ENCODE assay signal across 8 cellular contexts in genomic region chr6:165308926-165309731, GRCh38. TPM values are rescaled to one million over a fixed set of nuclear protein-coding genes. Genes with fewer than 3 reads are reported as not detected.
DNase-seq lines count a peak whose midpoint lies in the region; ATAC-seq and TF ChIP-seq lines count a peak whose summit lies in the region.

C6orf118 (minus strand) TSS chr6:165309605; CDS start chr6:165309586, 19 bp downstream.

- intact Hi-C loops in left ventricle myocardium superior (cut with micrococcal nuclease): no loop called here
- intact Hi-C loops in posterior cingulate gyrus (cut with DNase I): no loop called here
- intact Hi-C loops in activated T-helper 1 cell treated with anti-CD3 and anti-CD28 coated beads, Interleukin-12 subunit alpha, Interleukin-12 subunit beta, Interleukin-2, Interleukin-4 antibody, amounts not matched to agents 30 ng/mL and 10 ng/mL and 1 ng/mL, durations not matched to agents 14 hours and 24 hours and 36 hours (cut with micrococcal nuclease): no loop called here

- TF ChIP-seq CTCF in AG10803 (conservative IDR thresholded peaks at IDR 0.05; ENCODE audit: low read length): no peak
- no peak for TF ChIP-seq CTCF in LNCaP clone FGC (IDR thresholded peaks at IDR 0.05; ENCODE audit: control insufficient read depth, extremely low read depth, insufficient read depth)

- H3K4me1 Mint-ChIP-seq in activated T-helper 17 cell treated with anti-CD3 and anti-CD28 coated beads, Interleukin-2, amount 50 U/mL, for 72 hours: no peaks in the 10 kb centered on the region
- H3K4me1 Mint-ChIP-seq in activated T-helper 1 cell treated with anti-CD3 and anti-CD28 coated beads, Interleukin-12 subunit alpha, Interleukin-12 subunit beta, Interleukin-2, Interleukin-4 antibody, amounts not matched to agents 30 ng/mL and 10 ng/mL and 1 ng/mL, durations not matched to agents 14 hours and 24 hours and 36 hours (ENCODE audit: low read depth): no peaks in the 10 kb centered on the region

- H3K36me3 Mint-ChIP-seq in activated T-helper 17 cell treated with anti-CD3 and anti-CD28 coated beads, Interleukin-2, amount 50 U/mL, for 72 hours (ENCODE audit: low read depth): no peaks in the 10 kb centered on the region
- no peaks in the 10 kb centered on the region for H3K36me3 Mint-ChIP-seq in activated T-helper 1 cell treated with anti-CD3 and anti-CD28 coated beads, Interleukin-12 subunit alpha, Interleukin-12 subunit beta, Interleukin-2, Interleukin-4 antibody, amounts not matched to agents 30 ng/mL and 10 ng/mL and 1 ng/mL, durations not matched to agents 14 hours and 24 hours and 36 hours (ENCODE audit: low read depth)

- peak within 1 kb of the TSS; percentile 51 for H3K4me3 ChIP-seq in AG10803 (ENCODE audit: low read length)
- H3K4me3 ChIP-seq in LNCaP clone FGC (ENCODE audit: low read depth, low read length): peak within 1 kb of the TSS; percentile 45

- H3K9me3 Mint-ChIP-seq in activated T-helper 17 cell treated with anti-CD3 and anti-CD28 coated beads, Interleukin-2, amount 50 U/mL, for 72 hours: no peaks in the 10 kb centered on the region
- no peaks in the 10 kb centered on the region for H3K9me3 Mint-ChIP-seq in activated T-helper 1 cell treated with anti-CD3 and anti-CD28 coated beads, Interleukin-12 subunit alpha, Interleukin-12 subunit beta, Interleukin-2, Interleukin-4 antibody, amounts not matched to agents 30 ng/mL and 10 ng/mL and 1 ng/mL, durations not matched to agents 14 hours and 24 hours and 36 hours

- peak; percentile 17 for DNase-seq in AG10803 (ENCODE audit: low read depth)
- no peak for DNase-seq in LNCaP clone FGC (ENCODE audit: low read depth)
- DNase-seq in left ventricle myocardium superior: peak; percentile 70
- DNase-seq in posterior cingulate gyrus: peak; percentile 32 to 93 (median 58)
- DNase-seq in activated T-helper 1 cell treated with anti-CD3 and anti-CD28 coated beads, Interleukin-12 subunit alpha, Interleukin-12 subunit beta, Interleukin-2, Interleukin-4 antibody, amounts not matched to agents 30 ng/mL and 10 ng/mL and 1 ng/mL, durations not matched to agents 14 hours and 24 hours and 36 hours (ENCODE audit: low spot score): no peak
- no peak for DNase-seq in NCI-H1694 treated with DMSO at 0.1 percent for 48 hours (lab: John Stamatoyannopoulos, UW)

- peak within 1 kb of the TSS; percentile 42 for H3K4me3 Mint-ChIP-seq in activated T-helper 17 cell treated with anti-CD3 and anti-CD28 coated beads, Interleukin-2, amount 50 U/mL, for 72 hours
- H3K4me3 Mint-ChIP-seq in activated T-helper 1 cell treated with anti-CD3 and anti-CD28 coated beads, Interleukin-12 subunit alpha, Interleukin-12 subunit beta, Interleukin-2, Interleukin-4 antibody, amounts not matched to agents 30 ng/mL and 10 ng/mL and 1 ng/mL, durations not matched to agents 14 hours and 24 hours and 36 hours: no peak within 1 kb of the TSS

- H3K27me3 Mint-ChIP-seq in activated T-helper 17 cell treated with anti-CD3 and anti-CD28 coated beads, Interleukin-2, amount 50 U/mL, for 72 hours: no peaks in the 10 kb centered on the region
- H3K27me3 Mint-ChIP-seq in activated T-helper 1 cell treated with anti-CD3 and anti-CD28 coated beads, Interleukin-12 subunit alpha, Interleukin-12 subunit beta, Interleukin-2, Interleukin-4 antibody, amounts not matched to agents 30 ng/mL and 10 ng/mL and 1 ng/mL, durations not matched to agents 14 hours and 24 hours and 36 hours (ENCODE audit: insufficient read depth): no peaks in the 10 kb centered on the region

- no peak within 1 kb of the TSS for H3K27ac Mint-ChIP-seq in activated T-helper 17 cell treated with anti-CD3 and anti-CD28 coated beads, Interleukin-2, amount 50 U/mL, for 72 hours
- no peak within 1 kb of the TSS for H3K27ac Mint-ChIP-seq in activated T-helper 1 cell treated with anti-CD3 and anti-CD28 coated beads, Interleukin-12 subunit alpha, Interleukin-12 subunit beta, Interleukin-2, Interleukin-4 antibody, amounts not matched to agents 30 ng/mL and 10 ng/mL and 1 ng/mL, durations not matched to agents 14 hours and 24 hours and 36 hours

- no peak for ATAC-seq in activated T-helper 17 cell treated with anti-CD3 and anti-CD28 coated beads, Interleukin-2, amount 50 U/mL, for 72 hours (replicated peaks)
- ATAC-seq in left ventricle myocardium superior (peak; percentile 94), GM19395 (IDR thresholded peaks at IDR 0.05; ENCODE audit: unreplicated experiment) (no peak)

RNA-seq across cellular contexts. Expression of gene C6orf118, which starts in this region (rescaled TPM):
- not detected for total RNA-seq in activated T-helper 17 cell treated with anti-CD3 and anti-CD28 coated beads, Interleukin-2, amount 50 U/mL, for 72 hours
- not detected for total RNA-seq in left ventricle myocardium superior
- total RNA-seq in activated T-helper 1 cell treated with anti-CD3 and anti-CD28 coated beads, Interleukin-12 subunit alpha, Interleukin-12 subunit beta, Interleukin-2, Interleukin-4 antibody, amounts not matched to agents 30 ng/mL and 10 ng/mL and 1 ng/mL, durations not matched to agents 14 hours and 24 hours and 36 hours: not detected in 2 replicates

Comparison
In these comparisons a context has a peak if more than half of its experiments do, and no peak if none do; other contexts are left out.
1. Peak in DNase-seq and ATAC-seq in left ventricle myocardium superior; RNA of the gene not detected or under 1 TPM.
2. DNase-seq: peak in AG10803 (single experiment) and posterior cingulate gyrus (10 of 10); none in LNCaP clone FGC (single experiment), activated T-helper 1 cell treated with anti-CD3 and anti-CD28 coated beads, Interleukin-12 subunit alpha, Interleukin-12 subunit beta, Interleukin-2, Interleukin-4 antibody, amounts not matched to agents 30 ng/mL and 10 ng/mL and 1 ng/mL, durations not matched to agents 14 hours and 24 hours and 36 hours (single experiment) and NCI-H1694 treated with DMSO at 0.1 percent for 48 hours (single experiment).